Comparison of ENCODE assay signal across 23 cellular contexts in genomic region chr18:59621027-59621426, GRCh38.
DNase-seq lines count a peak whose midpoint lies in the region; ATAC-seq lines count a peak whose summit lies in the region.
"Had no signal": no experiment of that assay in that cellular context is flagged by ENCODE, and none has a peak within 500 bp of the region (broad histone marks: within the 10 kb centered on the region; RNA-seq: fewer than 3 reads in every experiment).

No MANE protein-coding gene starts in this region.

- H3K9me3 Mint-ChIP-seq in stimulated activated naive CD8-positive, alpha-beta T cell treated with anti-CD3 and anti-CD28 coated beads, Interleukin-15, amount 100 ng/mL, for 72 hours = no peaks in the 10 kb centered on the region
- H3K9me3 Mint-ChIP-seq: activated naive CD4-positive, alpha-beta T cell treated with anti-CD3 and anti-CD28 coated beads, Interleukin-2, amount 50 U/mL, for 72 hours; activated T-cell treated with anti-CD3 and anti-CD28 coated beads, Interleukin-2, amount 50 U/mL, for 72 hours; dendritic cell treated with granulocyte-macrophage colony-stimulating factor and Interleukin-4, amounts not matched to agents 40 ng/mL and 50 ng/mL, for 4 days; T-helper 2 cell treated with Interferon-gamma antibody and Interleukin-4, amounts not matched to agents 5 μg/mL and 100 μg/mL, for 36 hours; WTC11 had no signal

- H3K4me3 Mint-ChIP-seq in stimulated activated naive CD8-positive, alpha-beta T cell treated with anti-CD3 and anti-CD28 coated beads, Interleukin-15, amount 100 ng/mL, for 72 hours = no peak overlapping the region
- H3K4me3 Mint-ChIP-seq: activated T-cell treated with anti-CD3 and anti-CD28 coated beads, Interleukin-2, amount 50 U/mL, for 72 hours; dendritic cell treated with granulocyte-macrophage colony-stimulating factor and Interleukin-4, amounts not matched to agents 40 ng/mL and 50 ng/mL, for 4 days; T-helper 2 cell treated with Interferon-gamma antibody and Interleukin-4, amounts not matched to agents 5 μg/mL and 100 μg/mL, for 36 hours; WTC11 had no signal

- no peaks in the 10 kb centered on the region for H3K27me3 Mint-ChIP-seq in stimulated activated naive CD8-positive, alpha-beta T cell treated with anti-CD3 and anti-CD28 coated beads, Interleukin-15, amount 100 ng/mL, for 72 hours
- H3K27me3 Mint-ChIP-seq: dendritic cell treated with granulocyte-macrophage colony-stimulating factor and Interleukin-4, amounts not matched to agents 40 ng/mL and 50 ng/mL, for 4 days had no signal

- DNase-seq in stimulated activated naive CD8-positive, alpha-beta T cell treated with anti-CD3 and anti-CD28 coated beads, Interleukin-15, amount 100 ng/mL, for 72 hours = no peak
- DNase-seq in stimulated activated naive CD8-positive, alpha-beta T cell treated with anti-CD3 and anti-CD28 coated beads, Interleukin-15, Interleukin-2, amounts not matched to agents 100 U/mL and 50 U/mL, for 24 hours = no peak
- peak; percentile 58 for DNase-seq in RPMI7951 (ENCODE audit: low read depth)
- peak; percentile 65 for DNase-seq in glomerular visceral epithelial cell (ENCODE audit: extremely low spot score)
- DNase-seq in AML-193 (lab: John Stamatoyannopoulos, UW) = no peak
- DNase-seq in central memory CD4-positive, alpha-beta T cell = no peak
- DNase-seq: activated T-cell treated with anti-CD3 and anti-CD28 coated beads, Interleukin-2, amount 50 U/mL, for 72 hours; body of pancreas; DMS53; left ventricle myocardium inferior; MG63; NCI-H1436 treated with DMSO at 0.1 percent for 48 hours; NCI-H2171; NCI-H526 treated with DMSO at 0.1 percent for 48 hours; occipital lobe; right cardiac atrium had no signal

- no peak overlapping the region for H3K27ac Mint-ChIP-seq in stimulated activated naive CD8-positive, alpha-beta T cell treated with anti-CD3 and anti-CD28 coated beads, Interleukin-15, amount 100 ng/mL, for 72 hours
- H3K27ac Mint-ChIP-seq: activated naive CD4-positive, alpha-beta T cell treated with anti-CD3 and anti-CD28 coated beads, Interleukin-2, amount 50 U/mL, for 72 hours; activated T-cell treated with anti-CD3 and anti-CD28 coated beads, Interleukin-2, amount 50 U/mL, for 72 hours; dendritic cell treated with granulocyte-macrophage colony-stimulating factor and Interleukin-4, amounts not matched to agents 40 ng/mL and 50 ng/mL, for 4 days; T-helper 2 cell treated with Interferon-gamma antibody and Interleukin-4, amounts not matched to agents 5 μg/mL and 100 μg/mL, for 36 hours; WTC11 had no signal

- no peaks in the 10 kb centered on the region for H3K4me1 Mint-ChIP-seq in stimulated activated naive CD8-positive, alpha-beta T cell treated with anti-CD3 and anti-CD28 coated beads, Interleukin-15, amount 100 ng/mL, for 72 hours

- peak; percentile 31 for ATAC-seq in stimulated activated naive CD8-positive, alpha-beta T cell treated with anti-CD3 and anti-CD28 coated beads, Interleukin-15, amount 100 ng/mL, for 72 hours
- no peak for ATAC-seq in stimulated activated naive CD8-positive, alpha-beta T cell treated with anti-CD3 and anti-CD28 coated beads, Interleukin-15, Interleukin-2, amounts not matched to agents 100 U/mL and 50 U/mL, for 24 hours
- no peak for ATAC-seq in HG03342 (IDR thresholded peaks at IDR 0.05; ENCODE audit: unreplicated experiment)
- ATAC-seq in HG03354 (IDR thresholded peaks at IDR 0.05; ENCODE audit: poor library complexity, severe bottlenecking, unreplicated experiment) = no peak
- ATAC-seq: activated naive CD4-positive, alpha-beta T cell treated with anti-CD3 and anti-CD28 coated beads, Interleukin-2, amount 50 U/mL, for 72 hours; activated T-cell treated with anti-CD3 and anti-CD28 coated beads, Interleukin-2, amount 50 U/mL, for 72 hours; body of pancreas; gastroesophageal sphincter; right cardiac atrium; WTC11 had no signal

Comparison
In these comparisons a context has a peak if more than half of its experiments do, and no peak if none do; other contexts are left out.
1. DNase-seq: peak in RPMI7951 (single experiment) and glomerular visceral epithelial cell (single experiment); none in stimulated activated naive CD8-positive, alpha-beta T cell treated with anti-CD3 and anti-CD28 coated beads, Interleukin-15, amount 100 ng/mL, for 72 hours (0 of 2), stimulated activated naive CD8-positive, alpha-beta T cell treated with anti-CD3 and anti-CD28 coated beads, Interleukin-15, Interleukin-2, amounts not matched to agents 100 U/mL and 50 U/mL, for 24 hours (single experiment), AML-193 (0 of 2) and central memory CD4-positive, alpha-beta T cell (single experiment).